In genomic region chr10:110013615-110014293, GRCh38 we compare ENCODE assay signal across 1 cellular context.
TF ChIP-seq lines count a peak whose summit lies in the region.

No MANE protein-coding gene starts in this region.

TF ChIP-seq in IMR-90, 13 proteins besides CTCF, POLR2A, EP300 and RAD21 (continued from another document):
- TF ChIP-seq ELK1 (IDR thresholded peaks at IDR 0.05; ENCODE audit: borderline replicate concordance, low read depth, low read length) (no peak), MXI1 (IDR thresholded peaks at IDR 0.05; ENCODE audit: borderline replicate concordance, low read depth, low read length) (no peak), RFX5 (IDR thresholded peaks at IDR 0.05; ENCODE audit: low read depth, low read length) (no peak)
TF ChIP-seq in IMR-90: peak in this region for 0.
